In the genomic region with DNA sequence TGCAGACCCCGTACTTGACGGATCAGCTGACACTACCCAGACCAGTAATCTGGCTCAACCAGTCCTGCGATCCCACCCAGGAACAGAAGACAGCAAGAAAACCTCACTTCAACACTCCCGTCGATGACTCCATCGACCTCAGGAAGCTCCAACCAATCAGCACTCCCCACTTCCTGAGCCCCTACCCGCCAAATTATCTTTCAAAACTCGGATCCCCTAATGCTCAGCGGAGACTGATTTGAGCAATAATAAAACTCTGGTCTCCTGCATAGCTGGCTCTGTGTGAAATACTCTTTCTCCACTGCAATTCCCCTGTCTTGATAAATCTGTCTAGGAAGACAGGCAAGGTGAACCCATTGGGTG, we compare ENCODE assay signal across 9 cellular contexts. TPM values are rescaled to one million over a fixed set of nuclear protein-coding genes. Genes with fewer than 3 reads are reported as not detected.
DNase-seq lines count a peak whose midpoint lies in the region; ATAC-seq and TF ChIP-seq lines count a peak whose summit lies in the region.
"Had no signal": no experiment of that assay in that cellular context is flagged by ENCODE, and none has a peak within 500 bp of the region (broad histone marks: within the 10 kb centered on the region; RNA-seq: fewer than 3 reads in every experiment).

No MANE protein-coding gene starts in this region.

- peak overlapping the region; percentile 90 for H3K9ac ChIP-seq in mammary epithelial cell (ENCODE audit: insufficient read depth, low read length)

- no peak for ATAC-seq in sciatic nerve

- POLR2A ChIA-PET in Caco-2 (lab: Charles Lee): interaction anchor here (0.5 to 2.6 kb wide), 7 partner anchors 29 to 98 kb away, joined by 3 to 123 read pairs (median 3); partner anchors contain the start of genes GDF15, JUND and SSBP4

- H3K27ac ChIP-seq in mammary epithelial cell (ENCODE audit: insufficient read depth, low read depth, low read length): peak overlapping the region; percentile 80

- H2AFZ ChIP-seq in mammary epithelial cell (ENCODE audit: low read depth, low read length): no peak overlapping the region

- H3K4me1 Mint-ChIP-seq in Caco-2 (ENCODE audit: low read depth, unreplicated experiment) (peaks cover 30% of the 10 kb centered on the region), nephron (peaks cover 28% of the 10 kb centered on the region)

- peak overlapping the region; percentile 96 for H3K4me3 ChIP-seq in Caco-2 (ENCODE audit: low read depth, low read length)
- peak overlapping the region; percentile 73 to 95 (median 82) for H3K4me3 ChIP-seq in mammary epithelial cell (replicated peaks in 1 of 3; ENCODE audit: insufficient read depth in 1 of 3, low read depth in 2 of 3, low read length in 3 of 3)

- no peak for DNase-seq in Caco-2
- DNase-seq in NCI-H2227 (lab: John Stamatoyannopoulos, UW; ENCODE audit: unreplicated experiment): peak; percentile 40
- DNase-seq in mammary epithelial cell: no peak
- no peak for DNase-seq in AG08395 (ENCODE audit: low spot score)
- DNase-seq in sciatic nerve (ENCODE audit: low spot score): no peak
- no peak for DNase-seq in GM10266 (ENCODE audit: extremely low spot score)
- DNase-seq in NCI-H2107 treated with DMSO at 0.1 percent for 48 hours (lab: John Stamatoyannopoulos, UW; ENCODE audit: unreplicated experiment): no peak

- BruUV-seq in Caco-2 (replicated peaks; lab: Mats Ljungman, UMichigan): no TSS peak
- BruUV-seq in mammary epithelial cell (replicated peaks; lab: Mats Ljungman, UMichigan): no TSS peak

- intact Hi-C loops in Caco-2 (cut with micrococcal nuclease; ENCODE audit: unreplicated experiment) (loop anchor here (2.0 kb wide), 1 partner anchor 29 kb away; no protein-coding TSS in a partner anchor), mammary epithelial cell (cut with micrococcal nuclease) (loop anchor here (2.0 kb wide), 3 partner anchors 17 to 129 kb away; partner anchors contain the start of genes MPV17L2 and RAB3A), sciatic nerve (cut with DNase I) (loop anchor here (5.0 kb wide), 1 partner anchor 44 kb away; no protein-coding TSS in a partner anchor)

- no peaks in the 10 kb centered on the region for H4K20me1 ChIP-seq in mammary epithelial cell (ENCODE audit: insufficient read depth, low read length)

- H3K4me2 ChIP-seq in mammary epithelial cell (ENCODE audit: insufficient read depth, low read depth, low read length): peak overlapping the region; percentile 91

- H3K9me3 ChIP-seq in Caco-2 (no peaks in the 10 kb centered on the region), mammary epithelial cell (replicated peaks; ENCODE audit: insufficient read depth, low read length) (no peaks in the 10 kb centered on the region)

- H3K27ac Mint-ChIP-seq in Caco-2 (ENCODE audit: unreplicated experiment) (peak overlapping the region; percentile 97), nephron (peak overlapping the region; percentile 97 to 99 (median 99))

- H3K36me3 Mint-ChIP-seq in Caco-2 (ENCODE audit: insufficient read depth, unreplicated experiment): peaks cover 18% of the 10 kb centered on the region
- peaks cover 4% of the 10 kb centered on the region for H3K36me3 Mint-ChIP-seq in nephron (ENCODE audit: low read depth)

- H3K79me2 ChIP-seq in mammary epithelial cell (ENCODE audit: insufficient read depth, low read length): peaks cover 49% of the 10 kb centered on the region

- H3K36me3 ChIP-seq in Caco-2 (ENCODE audit: control insufficient read depth, insufficient read depth, low read length): no peaks in the 10 kb centered on the region
- H3K36me3 ChIP-seq in mammary epithelial cell (ENCODE audit: insufficient read depth, low read length): peaks cover 4% of the 10 kb centered on the region

- CTCF ChIA-PET in Caco-2 (lab: Charles Lee): interaction anchor here (0.6 to 2.5 kb wide), 6 partner anchors 17 to 98 kb away, joined by 3 to 105 read pairs (median 4); partner anchors contain the start of genes JUND and SSBP4
- CTCF ChIA-PET in mammary epithelial cell (lab: Charles Lee; ENCODE audit: low non-redundant PET): no interaction called here

- no peaks in the 10 kb centered on the region for H3K27me3 ChIP-seq in Caco-2 (replicated peaks; ENCODE audit: control insufficient read depth, insufficient read depth, low read length)
- no peaks in the 10 kb centered on the region for H3K27me3 ChIP-seq in mammary epithelial cell (ENCODE audit: insufficient read depth, low read length)

- H3K4me1 ChIP-seq in Caco-2: peaks cover 34% of the 10 kb centered on the region
- peaks cover 16% of the 10 kb centered on the region for H3K4me1 ChIP-seq in mammary epithelial cell (ENCODE audit: insufficient read depth, low read length)

- dilution Hi-C loops in mammary epithelial cell (cut with HindIII; ENCODE audit: low sequenced_read_pairs): no loop called here

- H3K4me3 Mint-ChIP-seq in Caco-2 (ENCODE audit: unreplicated experiment) (peak overlapping the region; percentile 92), nephron (peak overlapping the region; percentile 83 to 96 (median 88))

- in situ Hi-C loops in mammary epithelial cell (cut with MboI; ENCODE audit: low sequenced_read_pairs in 2 of 2): loop anchor here (5.0 to 10.0 kb wide), 3 partner anchors 44 to 117 kb away; partner anchors contain the start of genes IQCN (in 1 of the 2) and RAB3A (in 1 of the 2)

- 39% methylated on average over 9 of the region's 9 CpGs for WGBS in mammary epithelial cell (ENCODE audit: low coverage, missing lambda C conversion rate)

- H3K27me3 Mint-ChIP-seq in Caco-2 (ENCODE audit: insufficient read depth, unreplicated experiment) (no peaks in the 10 kb centered on the region), nephron (ENCODE audit: low read depth) (no peaks in the 10 kb centered on the region)

- H3K9me3 Mint-ChIP-seq in Caco-2 (ENCODE audit: unreplicated experiment) (no peaks in the 10 kb centered on the region), nephron (no peaks in the 10 kb centered on the region)

- TF ChIP-seq CTCF in Caco-2 (IDR thresholded peaks at IDR 0.05; ENCODE audit: insufficient read depth in 1 of 2, low read depth in 1 of 2, low read length in 1 of 2, severe bottlenecking in 1 of 2, unreplicated experiment in 1 of 2): no peak
- no peak for TF ChIP-seq CTCF in mammary epithelial cell (conservative IDR thresholded peaks at IDR 0.05 in 1 of 2, IDR thresholded peaks at IDR 0.05 in 1 of 2; ENCODE audit: extremely low read depth in 1 of 2, insufficient read depth in 1 of 2, low read depth in 1 of 2, low read length in 2 of 2)
- no peak for TF ChIP-seq CTCF in nephron (IDR thresholded peaks at IDR 0.05; ENCODE audit: unreplicated experiment in 3 of 3)
- TF ChIP-seq CTCF in GM10266 (IDR thresholded peaks at IDR 0.05; ENCODE audit: control insufficient read depth, insufficient read depth, low read depth, missing control alignments): no peak

RNA-seq across cellular contexts. Expression of gene LSM4, which starts 1.2 kb away (rescaled TPM):
- total RNA-seq in Caco-2 (2022) (184 and 186 TPM in 2 replicates), mammary epithelial cell (100 to 1,000 TPM; 127 to 182 TPM), sciatic nerve (45.7 TPM)
- 215 TPM for polyA plus RNA-seq in mammary epithelial cell
- 63.3 TPM for polyA minus RNA-seq in mammary epithelial cell

RNA-seq across cellular contexts. Expression of gene PGPEP1, which starts 18.7 kb away (rescaled TPM):
- 25.6 and 26.0 TPM in 2 replicates for total RNA-seq in Caco-2 (2022)
- 10 to 100 TPM; 16.3 to 18.7 TPM for total RNA-seq in mammary epithelial cell
- 4.5 TPM for polyA plus RNA-seq in mammary epithelial cell
- polyA minus RNA-seq in mammary epithelial cell: 7.3 TPM
- total RNA-seq in sciatic nerve: 49.6 TPM

RNA-seq across cellular contexts. Expression of gene JUND, which starts 40.3 kb away (rescaled TPM):
- total RNA-seq in Caco-2 (2022) (75.5 and 78.8 TPM in 2 replicates), mammary epithelial cell (10 to 100 TPM; 59.6 to 74.0 TPM), sciatic nerve (298 TPM)
- polyA plus RNA-seq in mammary epithelial cell: 30.0 TPM
- 4.4 TPM for polyA minus RNA-seq in mammary epithelial cell

RNA-seq across cellular contexts. Expression of gene IQCN, which starts 47.5 kb away (rescaled TPM):
- 1.5 and 2.1 TPM in 2 replicates for total RNA-seq in Caco-2 (2022)
- total RNA-seq in mammary epithelial cell: under 1 TPM; 0.19 to 0.50 TPM
- 0.03 TPM for polyA plus RNA-seq in mammary epithelial cell
- polyA minus RNA-seq in mammary epithelial cell: not detected
- total RNA-seq in sciatic nerve: 12.7 TPM
- total RNA-seq: HT1080 had no signal
